10 cellular contexts compared by ENCODE assay signal in genomic region chr4:183438458-183439113, GRCh38. TPM values are rescaled to one million over a fixed set of nuclear protein-coding genes. Genes with fewer than 3 reads are reported as not detected.
DNase-seq lines count a peak whose midpoint lies in the region; ATAC-seq and TF ChIP-seq lines count a peak whose summit lies in the region.
"Had no signal": no experiment of that assay in that cellular context is flagged by ENCODE, and none has a peak within 500 bp of the region (broad histone marks: within the 10 kb centered on the region; RNA-seq: fewer than 3 reads in every experiment).

No MANE protein-coding gene starts in this region.

- DNase-seq in HCT116 (ENCODE audit: low read depth, low spot score) (peak; percentile 82), RWPE2 (ENCODE audit: low spot score) (no peak), fibroblast of pulmonary artery (ENCODE audit: low read depth) (peak; percentile 66), renal cortical epithelial cell (ENCODE audit: low read depth) (peak; percentile 99), NCI-H2081 treated with DMSO at 0.1 percent for 48 hours (lab: John Stamatoyannopoulos, UW) (no peak)
- DNase-seq: NCI-H446; stimulated activated naive B cell treated with anti-CD40 and anti-IgM and Interleukin-4, amounts not matched to agents 10 μg/mL and 1 μg/mL and 100 μg/mL, for 72 hours had no signal

- intact Hi-C loops in HCT116 (cut with micrococcal nuclease): no loop called here

- TF ChIP-seq POLR2A in HCT116 (IDR thresholded peaks at IDR 0.05; ENCODE audit: borderline replicate concordance, extremely low read depth, insufficient read depth, insufficient read length): no peak

- H3K27me3 ChIP-seq in HCT116 (ENCODE audit: insufficient read depth, low read length) (no peaks in the 10 kb centered on the region), RWPE2 (ENCODE audit: insufficient read depth, poor library complexity, severe bottlenecking) (no peaks in the 10 kb centered on the region)

- H3K4me3 ChIP-seq in HCT116 (replicated peaks in 1 of 2; ENCODE audit: low read depth in 1 of 2, low read length in 2 of 2) (peak overlapping the region in 1 of 2 experiments; percentile 41; a peak in 2 of 4 replicates), RWPE2 (ENCODE audit: severe bottlenecking) (no peak overlapping the region), fibroblast of pulmonary artery (replicated peaks; ENCODE audit: low read depth, low read length) (no peak overlapping the region)

- no peaks in the 10 kb centered on the region for H4K20me1 ChIP-seq in HCT116 (ENCODE audit: insufficient read depth)

- peak overlapping the region; percentile 56 for H3K9ac ChIP-seq in HCT116 (ENCODE audit: low read length)

- H3K27ac ChIP-seq in HCT116 (ENCODE audit: low read depth, low read length): peak overlapping the region; percentile 71
- H3K27ac ChIP-seq in RWPE2 (ENCODE audit: poor library complexity, severe bottlenecking): peak overlapping the region; percentile 89

- 0 out of 2 replicates have a peak, but pooled peaks have one; percentile 6 for TF ChIP-seq RAD21 in HCT116 (IDR thresholded peaks at IDR 0.05; ENCODE audit: low read depth)

- POLR2A ChIA-PET in HCT116 (lab: Charles Lee): no interaction called here

- no peaks in the 10 kb centered on the region for H3K79me2 ChIP-seq in HCT116 (ENCODE audit: insufficient read depth, low read length)

- CTCF ChIA-PET in HCT116 (lab: Charles Lee): no interaction called here

- no peak for TF ChIP-seq CTCF in HCT116 (IDR thresholded peaks at IDR 0.05 in 2 of 3, conservative IDR thresholded peaks at IDR 0.05 in 1 of 3; ENCODE audit: borderline replicate concordance in 1 of 3, insufficient read depth in 1 of 3, low read depth in 2 of 3, low read length in 2 of 3)
- TF ChIP-seq CTCF in RWPE2 (IDR thresholded peaks at IDR 0.05; ENCODE audit: poor library complexity, severe bottlenecking): no peak
- no peak for TF ChIP-seq CTCF in fibroblast of pulmonary artery (IDR thresholded peaks at IDR 0.05; ENCODE audit: low read length, missing control alignments)

- H3K4me2 ChIP-seq in HCT116 (ENCODE audit: low read length): peak overlapping the region; percentile 79

- H3K9me2 ChIP-seq in HCT116 (ENCODE audit: insufficient read depth): no peaks in the 10 kb centered on the region

- RAD21 ChIA-PET in HCT116 (lab: Charles Lee; ENCODE audit: low non-redundant PET in 1 of 2, low total read pairs in 2 of 2, uncharacterized antibody in 2 of 2, unreplicated experiment in 2 of 2): no interaction called here

- H2AFZ ChIP-seq in HCT116 (ENCODE audit: low read depth, low read length, poor library complexity, severe bottlenecking): peak overlapping the region; percentile 61

- ATAC-seq in HCT116 (peak; percentile 86), RWPE2 (ENCODE audit: low read depth) (peak; percentile 96), GM21528 (IDR thresholded peaks at IDR 0.05; ENCODE audit: low FRiP score, unreplicated experiment) (no peak), GM21367 (IDR thresholded peaks at IDR 0.05; ENCODE audit: unreplicated experiment) (no peak), HG02610 (IDR thresholded peaks at IDR 0.05; ENCODE audit: unreplicated experiment) (no peak)
- ATAC-seq: stimulated activated naive B cell treated with anti-CD40 and anti-IgM and Interleukin-4, amounts not matched to agents 10 μg/mL and 1 μg/mL and 100 μg/mL, for 72 hours had no signal

- H3K36me3 ChIP-seq in HCT116 (ENCODE audit: control insufficient read depth in 1 of 2, insufficient read depth in 2 of 2, low read length in 2 of 2) (no peaks in the 10 kb centered on the region), RWPE2 (ENCODE audit: low read depth) (no peaks in the 10 kb centered on the region)

- H3K9me3 ChIP-seq in HCT116 (ENCODE audit: control insufficient read depth in 1 of 2, insufficient read depth in 1 of 2, low read depth in 1 of 2, low read length in 2 of 2) (no peaks in the 10 kb centered on the region), RWPE2 (ENCODE audit: severe bottlenecking) (no peaks in the 10 kb centered on the region)

- BruUV-seq in HCT116 (replicated peaks; lab: Mats Ljungman, UMichigan): no TSS peak

- peaks cover 6 to 35% of the 10 kb centered on the region in 2 experiments for H3K4me1 ChIP-seq in HCT116 (ENCODE audit: control insufficient read depth in 1 of 2, insufficient read depth in 2 of 2, low read length in 2 of 2)
- H3K4me1 ChIP-seq in RWPE2 (ENCODE audit: insufficient read depth, poor library complexity, severe bottlenecking): peaks cover 25% of the 10 kb centered on the region

TF ChIP-seq in HCT116, 20 proteins besides CTCF, POLR2A, EP300 and RAD21:
- TF ChIP-seq ZFX (IDR thresholded peaks at IDR 0.05) (no peak), REST (IDR thresholded peaks at IDR 0.05; ENCODE audit: low read depth) (no peak), MAX (IDR thresholded peaks at IDR 0.05) (0 out of 2 replicates have a peak, but pooled peaks have one; percentile 18), ELF1 (IDR thresholded peaks at IDR 0.05; ENCODE audit: borderline replicate concordance, low read depth) (no peak), FOSL1 (IDR thresholded peaks at IDR 0.05; ENCODE audit: low read depth) (peak; percentile 92), ZNF274 (IDR thresholded peaks at IDR 0.05; ENCODE audit: low read depth, low read length) (no peak), SIN3A (IDR thresholded peaks at IDR 0.05; ENCODE audit: low read depth) (no peak), EZH2phosphoT487 (IDR thresholded peaks at IDR 0.05; ENCODE audit: borderline replicate concordance) (no peak), YY1 (IDR thresholded peaks at IDR 0.05; ENCODE audit: extremely low read depth, insufficient replicate concordance, low read depth, low read length) (no peak), CBX3 (IDR thresholded peaks at IDR 0.05; ENCODE audit: low read depth) (peak; percentile 30; the same call in 1 of the 2 replicates), ATF3 (IDR thresholded peaks at IDR 0.05) (no peak; the same call in 1 of the 2 replicates), JUND (IDR thresholded peaks at IDR 0.05) (peak; percentile 91), SRF (IDR thresholded peaks at IDR 0.05; ENCODE audit: low read depth) (0 out of 2 replicates have a peak, but pooled peaks have one; percentile 49), EZH2 (IDR thresholded peaks at IDR 0.05) (no peak), ZBTB33 (IDR thresholded peaks at IDR 0.05; ENCODE audit: extremely low read depth, insufficient replicate concordance, low read length) (no peak), EGR1 (IDR thresholded peaks at IDR 0.05; ENCODE audit: low read depth) (no peak), CEBPB (IDR thresholded peaks at IDR 0.05; ENCODE audit: low read depth) (peak; percentile 76), TCF7L2 (IDR thresholded peaks at IDR 0.05; ENCODE audit: borderline replicate concordance, extremely low read depth, insufficient read depth, insufficient read length) (no peak), SP1 (IDR thresholded peaks at IDR 0.05; ENCODE audit: low read depth) (peak; percentile 80), POLR2AphosphoS5 (IDR thresholded peaks at IDR 0.05; ENCODE audit: low read depth, low read length) (peak; percentile 39; the same call in 1 of the 2 replicates)

RNA-seq across cellular contexts. Expression of gene CDKN2AIP, which starts 5.8 kb away (rescaled TPM):
- 6.4 TPM for total RNA-seq in HCT116 (2021; ENCODE audit: unreplicated experiment)
- polyA plus RNA-seq in HCT116 (2012): 2.9 and 4.0 TPM in 2 replicates
- total RNA-seq in renal cortical epithelial cell: 45.7 and 56.5 TPM in 2 replicates

Comparison
In these comparisons a context has a peak if more than half of its experiments do, and no peak if none do; other contexts are left out.
1. ATAC-seq: peak in HCT116 (single experiment) and RWPE2 (single experiment); none in GM21528 (single experiment), GM21367 (single experiment) and HG02610 (single experiment).
2. DNase-seq: peak in HCT116 (single experiment), fibroblast of pulmonary artery (single experiment) and renal cortical epithelial cell (single experiment); none in RWPE2 (single experiment) and NCI-H2081 treated with DMSO at 0.1 percent for 48 hours (single experiment).